ENCODE assay signal across 8 cellular contexts in the genomic region with DNA sequence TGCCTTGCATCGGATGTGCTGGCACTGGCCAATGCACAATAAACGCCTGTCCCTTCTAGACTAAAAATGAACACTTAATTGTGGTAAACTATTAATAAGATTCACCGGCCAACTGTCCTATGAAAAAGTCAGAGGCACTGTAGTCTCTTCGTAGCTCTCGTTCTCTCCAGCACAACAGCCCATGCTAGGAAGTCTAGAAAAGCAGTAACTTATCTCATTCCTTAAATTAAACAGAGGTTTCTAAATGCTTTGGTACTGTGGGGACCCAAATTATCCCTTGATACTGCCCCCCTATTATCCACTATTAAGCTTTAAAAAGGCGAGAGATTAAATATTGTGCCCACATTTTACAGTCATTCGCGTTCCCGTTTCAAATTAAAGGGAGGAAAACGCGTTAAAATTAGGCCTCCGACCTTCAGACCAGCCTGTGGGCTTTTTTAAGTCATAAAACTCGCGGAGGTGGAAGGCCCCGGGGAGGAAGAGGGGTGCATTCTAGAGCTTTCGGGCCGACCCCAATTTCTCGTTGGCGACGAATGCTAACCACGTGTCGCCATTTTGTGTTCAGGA. TPM values are rescaled to one million over a fixed set of nuclear protein-coding genes. Genes with fewer than 3 reads are reported as not detected.
DNase-seq lines count a peak whose midpoint lies in the region; ATAC-seq, FAIRE-seq and TF ChIP-seq lines count a peak whose summit lies in the region.

No MANE protein-coding gene starts in this region.

- peak overlapping the region; percentile 99 for H3K27ac ChIP-seq in iPS-18a (ENCODE audit: low read length)

- H3K9ac ChIP-seq in iPS-18a (ENCODE audit: low read length) = peak overlapping the region; percentile 100

- TF ChIP-seq POLR2A in H54 (IDR thresholded peaks at IDR 0.05; ENCODE audit: low read depth, low read length) = no peak

- ATAC-seq in activated T-cell treated with anti-CD3 and anti-CD28 coated beads, Interleukin-2, amount 50 U/mL, for 72 hours (replicated peaks in 1 of 2) = no peak
- ATAC-seq in stimulated activated naive B cell treated with anti-CD40 and anti-IgM and Interleukin-4, amounts not matched to agents 10 μg/mL and 1 μg/mL and 100 μg/mL, for 72 hours (replicated peaks) = no peak
- ATAC-seq in GM21515 (IDR thresholded peaks at IDR 0.05; ENCODE audit: unreplicated experiment) (no peak), omental fat pad (ENCODE audit: low FRiP score) (no peak)

- H3K4me3 ChIP-seq in iPS-18a (ENCODE audit: low read length) = peak overlapping the region; percentile 90

- TF ChIP-seq CTCF in omental fat pad (IDR thresholded peaks at IDR 0.05) = no peak

- peaks cover 51% of the 10 kb centered on the region for H3K36me3 Mint-ChIP-seq in activated naive CD4-positive, alpha-beta T cell treated with anti-CD3 and anti-CD28 coated beads for 36 hours (ENCODE audit: low read depth)
- H3K36me3 Mint-ChIP-seq in activated T-cell treated with anti-CD3 and anti-CD28 coated beads, Interleukin-2, amount 50 U/mL, for 72 hours (ENCODE audit: insufficient read depth in 2 of 2) = peaks cover 30 to 41% of the 10 kb centered on the region in 2 donors
- H3K36me3 Mint-ChIP-seq in stimulated activated naive B cell treated with anti-CD40 and anti-IgM and Interleukin-4, amounts not matched to agents 10 μg/mL and 1 μg/mL and 100 μg/mL, for 72 hours = peaks cover 51 to 63% of the 10 kb centered on the region in 2 donors

- DNase-seq in activated naive CD4-positive, alpha-beta T cell treated with anti-CD3 and anti-CD28 coated beads for 36 hours = no peak
- no peak for DNase-seq in activated naive CD4-positive, alpha-beta T cell (lab: John Stamatoyannopoulos, UW)
- DNase-seq in activated T-cell treated with anti-CD3 and anti-CD28 coated beads, Interleukin-2, amount 50 U/mL, for 72 hours = no peak
- no peak for DNase-seq in stimulated activated naive B cell treated with anti-CD40 and anti-IgM and Interleukin-4, amounts not matched to agents 10 μg/mL and 1 μg/mL and 100 μg/mL, for 72 hours
- DNase-seq in H54 (ENCODE audit: insufficient read length, low spot score) (no peak), omental fat pad (ENCODE audit: low spot score) (no peak)

- no peaks in the 10 kb centered on the region for H3K9me3 ChIP-seq in iPS-18a (ENCODE audit: control insufficient read depth, low read depth, low read length)

- H3K27me3 ChIP-seq in iPS-18a (ENCODE audit: control insufficient read depth, insufficient read depth, low read length) = no peaks in the 10 kb centered on the region

- CTCF ChIA-PET in activated naive CD4-positive, alpha-beta T cell treated with anti-CD3 and anti-CD28 coated beads for 36 hours (lab: Charles Lee) = interaction anchor here (0.8 to 8.6 kb wide), 10 partner anchors 15 to 175 kb away, joined by 3 to 76 read pairs (median 6); a partner anchor contains a TSS

- H3K4me1 Mint-ChIP-seq in activated naive CD4-positive, alpha-beta T cell treated with anti-CD3 and anti-CD28 coated beads for 36 hours (ENCODE audit: low read depth) = peaks cover 45% of the 10 kb centered on the region
- peaks cover 55% of the 10 kb centered on the region for H3K4me1 Mint-ChIP-seq in activated T-cell treated with anti-CD3 and anti-CD28 coated beads, Interleukin-2, amount 50 U/mL, for 72 hours (ENCODE audit: low read depth)
- peaks cover 39 to 51% of the 10 kb centered on the region in 2 donors for H3K4me1 Mint-ChIP-seq in stimulated activated naive B cell treated with anti-CD40 and anti-IgM and Interleukin-4, amounts not matched to agents 10 μg/mL and 1 μg/mL and 100 μg/mL, for 72 hours

- no peaks in the 10 kb centered on the region for H3K27me3 Mint-ChIP-seq in activated naive CD4-positive, alpha-beta T cell treated with anti-CD3 and anti-CD28 coated beads for 36 hours (ENCODE audit: low read depth)
- H3K27me3 Mint-ChIP-seq in activated T-cell treated with anti-CD3 and anti-CD28 coated beads, Interleukin-2, amount 50 U/mL, for 72 hours (ENCODE audit: low read depth) = no peaks in the 10 kb centered on the region
- no peaks in the 10 kb centered on the region for H3K27me3 Mint-ChIP-seq in stimulated activated naive B cell treated with anti-CD40 and anti-IgM and Interleukin-4, amounts not matched to agents 10 μg/mL and 1 μg/mL and 100 μg/mL, for 72 hours

- intact Hi-C loops in activated naive CD4-positive, alpha-beta T cell treated with anti-CD3 and anti-CD28 coated beads for 36 hours (cut with micrococcal nuclease) = loop anchor here (1.0 to 10.0 kb wide), 9 partner anchors 16 to 1321 kb away; a partner anchor contains a TSS

- no peak for FAIRE-seq in H54 (lab: Jason Lieb, UNC)

- no peaks in the 10 kb centered on the region for H3K9me3 Mint-ChIP-seq in activated naive CD4-positive, alpha-beta T cell treated with anti-CD3 and anti-CD28 coated beads for 36 hours
- peaks cover 0 to 2% of the 10 kb centered on the region in 2 donors for H3K9me3 Mint-ChIP-seq in activated T-cell treated with anti-CD3 and anti-CD28 coated beads, Interleukin-2, amount 50 U/mL, for 72 hours
- H3K9me3 Mint-ChIP-seq in stimulated activated naive B cell treated with anti-CD40 and anti-IgM and Interleukin-4, amounts not matched to agents 10 μg/mL and 1 μg/mL and 100 μg/mL, for 72 hours = peaks cover 3 to 6% of the 10 kb centered on the region in 2 donors

- H3K4me1 ChIP-seq in iPS-18a (ENCODE audit: control insufficient read depth, low read depth, low read length) = peaks cover 35% of the 10 kb centered on the region

- peaks cover 31% of the 10 kb centered on the region for H3K36me3 ChIP-seq in iPS-18a (ENCODE audit: control insufficient read depth, low read depth, low read length)

- peak overlapping the region; percentile 100 for H3K27ac Mint-ChIP-seq in activated naive CD4-positive, alpha-beta T cell treated with anti-CD3 and anti-CD28 coated beads for 36 hours
- peak overlapping the region; percentile 100 for H3K27ac Mint-ChIP-seq in activated T-cell treated with anti-CD3 and anti-CD28 coated beads, Interleukin-2, amount 50 U/mL, for 72 hours
- peak overlapping the region; percentile 100 for H3K27ac Mint-ChIP-seq in stimulated activated naive B cell treated with anti-CD40 and anti-IgM and Interleukin-4, amounts not matched to agents 10 μg/mL and 1 μg/mL and 100 μg/mL, for 72 hours

- peak overlapping the region; percentile 97 for H3K4me3 Mint-ChIP-seq in activated naive CD4-positive, alpha-beta T cell treated with anti-CD3 and anti-CD28 coated beads for 36 hours
- peak overlapping the region; percentile 96 to 98 for H3K4me3 Mint-ChIP-seq in activated T-cell treated with anti-CD3 and anti-CD28 coated beads, Interleukin-2, amount 50 U/mL, for 72 hours
- peak overlapping the region; percentile 96 for H3K4me3 Mint-ChIP-seq in stimulated activated naive B cell treated with anti-CD40 and anti-IgM and Interleukin-4, amounts not matched to agents 10 μg/mL and 1 μg/mL and 100 μg/mL, for 72 hours

RNA-seq across cellular contexts. Expression of a gene that starts 1.5 kb away (rescaled TPM):
- 100 to 1,000 TPM; 363 to 374 TPM for total RNA-seq in activated naive CD4-positive, alpha-beta T cell treated with anti-CD3 and anti-CD28 coated beads for 36 hours
- 100 to 1,000 TPM; 270 to 291 TPM for total RNA-seq in activated T-cell treated with anti-CD3 and anti-CD28 coated beads, Interleukin-2, amount 50 U/mL, for 72 hours
- total RNA-seq in omental fat pad = 100 to 1,000 TPM; 200 to 256 (median 209) TPM
